Comparison of ENCODE assay signal across 8 cellular contexts in the genomic region with DNA sequence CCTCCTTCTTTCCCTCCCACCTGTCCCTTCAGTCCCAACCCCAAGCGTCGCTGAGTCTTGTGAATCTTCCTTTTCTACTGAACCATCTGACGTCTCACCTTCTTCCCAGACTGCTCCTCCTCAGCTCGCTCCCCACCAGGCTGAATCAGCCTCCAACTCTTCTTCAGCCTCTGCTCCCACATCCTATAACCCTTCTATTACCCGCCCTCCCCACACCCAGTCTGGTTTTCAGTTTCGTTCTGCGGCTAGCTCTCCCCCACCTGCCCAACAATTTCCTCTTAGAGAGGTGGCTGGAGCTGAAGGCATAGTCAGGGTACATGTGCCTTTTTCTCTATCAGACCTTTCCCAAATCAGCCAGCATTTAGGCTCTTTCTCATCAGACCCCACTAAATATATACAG. TPM values are rescaled to one million over a fixed set of nuclear protein-coding genes. Genes with fewer than 3 reads are reported as not detected.
A peak's percentile ranks its signal among the peaks of the same experiment; 100 is the strongest.
DNase-seq lines count a peak whose midpoint lies in the region; ATAC-seq, FAIRE-seq and TF ChIP-seq lines count a peak whose summit lies in the region.
"Not testable (repeated sequence)": the region's sequence is repeated elsewhere in the genome, so short reads cannot be mapped to it uniquely, and the experiment has no call there.

No MANE protein-coding gene starts in this region.

- CTCF ChIA-PET in CD4-positive, alpha-beta memory T cell (lab: Charles Lee; ENCODE audit: partially characterized antibody), result interaction anchor here (1.2 to 3.1 kb wide), 4 partner anchors 12 to 61 kb away, joined by 3 to 60 read pairs (median 5); no protein-coding TSS in a partner anchor
- CTCF ChIA-PET in activated CD4-positive, alpha-beta T cell treated with anti-CD3 and anti-CD28 coated beads for 36 hours (lab: Charles Lee), result interaction anchor here (0.8 to 2.4 kb wide), 3 partner anchors 8 to 26 kb away, joined by 3 to 23 read pairs (median 3); no protein-coding TSS in a partner anchor
- CTCF ChIA-PET in GM12878 (lab: Yijun Ruan, JAX), result interaction anchor here (1.3 to 3.1 kb wide), 4 partner anchors 12 to 86 kb away, joined by 3 to 24 read pairs (median 6); no protein-coding TSS in a partner anchor

- peak overlapping the region; percentile 47 for H3K27ac ChIP-seq in CD4-positive, alpha-beta memory T cell (ENCODE audit: low read depth, low read length)
- not testable (repeated sequence) for H3K27ac ChIP-seq in GM12878 (ENCODE audit: control insufficient read depth, insufficient read depth)

- RAD21 ChIA-PET in GM12878 (lab: Charles Lee; ENCODE audit: unreplicated experiment), result interaction anchor here (0.9 to 1.9 kb wide), 6 partner anchors 11 to 85 kb away, joined by 3 to 14 read pairs (median 4); no protein-coding TSS in a partner anchor

- not testable (repeated sequence) for H3K36me3 ChIP-seq in CD4-positive, alpha-beta memory T cell (ENCODE audit: insufficient read depth, low read length); GM12878 (ENCODE audit: control insufficient read depth in 2 of 2, insufficient read depth in 2 of 2, low read length in 1 of 2)

- peak overlapping the region; percentile 23 to 59 for H3K4me3 ChIP-seq in CD4-positive, alpha-beta memory T cell (ENCODE audit: low read length in 2 of 2)
- peak overlapping the region; percentile 60; the same call in 1 of the 2 replicates for H3K4me3 ChIP-seq in GM12878

- H3K4me1 ChIP-seq in CD4-positive, alpha-beta memory T cell (ENCODE audit: insufficient read depth, low read length), result peaks cover 32% of the 10 kb centered on the region
- not testable (repeated sequence) for H3K4me1 ChIP-seq in GM12878 (ENCODE audit: control insufficient read depth, insufficient read depth, low read length)

- H3K9me3 ChIP-seq in CD4-positive, alpha-beta memory T cell (ENCODE audit: control insufficient read depth in 1 of 2, low read length in 2 of 2); GM12878 (replicated peaks; ENCODE audit: control insufficient read depth, insufficient read depth, low read length): not testable (repeated sequence)

- TF ChIP-seq CTCF in GM12878 (IDR thresholded peaks at IDR 0.05 in 2 of 3, conservative IDR thresholded peaks at IDR 0.05 in 1 of 3; ENCODE audit: control insufficient read depth in 2 of 3, extremely low read depth in 1 of 3, insufficient read depth in 1 of 3, low read depth in 3 of 3, low read length in 3 of 3), result not testable (repeated sequence)

- H2AFZ ChIP-seq in GM12878 (ENCODE audit: control insufficient read depth, low read depth, low read length), result not testable (repeated sequence)

- not testable (repeated sequence) for H3K27me3 Mint-ChIP-seq in CD4-positive, alpha-beta memory T cell; activated CD4-positive, alpha-beta T cell treated with anti-CD3 and anti-CD28 coated beads for 36 hours

- H3K9ac ChIP-seq in GM12878 (ENCODE audit: control insufficient read depth, insufficient read depth, low read length), result not testable (repeated sequence)

- TF ChIP-seq RAD21 in GM12878 (IDR thresholded peaks at IDR 0.05; ENCODE audit: insufficient read depth, low read depth, low read length), result not testable (repeated sequence)

- not testable (repeated sequence) for BruUV-seq in GM12878 (replicated peaks; lab: Mats Ljungman, UMichigan)

- H3K9me3 Mint-ChIP-seq in CD4-positive, alpha-beta memory T cell; activated CD4-positive, alpha-beta T cell treated with anti-CD3 and anti-CD28 coated beads for 36 hours (ENCODE audit: low read depth): not testable (repeated sequence)

- POLR2A ChIA-PET in CD4-positive, alpha-beta memory T cell (lab: Charles Lee; ENCODE audit: partially characterized antibody), result interaction anchor here (0.6 to 2.2 kb wide), 9 partner anchors 12 to 214 kb away, joined by 3 to 25 read pairs (median 4); a partner anchor contains a TSS
- POLR2A ChIA-PET in activated CD4-positive, alpha-beta T cell treated with anti-CD3 and anti-CD28 coated beads for 36 hours (lab: Charles Lee), result interaction anchor here (0.6 to 0.8 kb wide), 3 partner anchors 25 to 73 kb away, joined by 3 to 4 read pairs (median 3); no protein-coding TSS in a partner anchor
- POLR2A ChIA-PET in GM12878 (lab: Charles Lee), result interaction anchor here (0.7 to 0.8 kb wide), 2 partner anchors 20 to 150 kb away, joined by 3 read pairs; a partner anchor contains a TSS

- H3K36me3 Mint-ChIP-seq in CD4-positive, alpha-beta memory T cell; activated CD4-positive, alpha-beta T cell treated with anti-CD3 and anti-CD28 coated beads for 36 hours (ENCODE audit: low read depth): not testable (repeated sequence)

- not testable (repeated sequence) for H3K27ac Mint-ChIP-seq in CD4-positive, alpha-beta memory T cell
- peak overlapping the region; percentile 86 for H3K27ac Mint-ChIP-seq in activated CD4-positive, alpha-beta T cell treated with anti-CD3 and anti-CD28 coated beads for 36 hours

- H3K79me2 ChIP-seq in GM12878 (ENCODE audit: control insufficient read depth, insufficient read depth, low read length), result not testable (repeated sequence)

- H3K4me1 Mint-ChIP-seq in CD4-positive, alpha-beta memory T cell, result peaks cover 5 to 27% (median 16%) of the 10 kb centered on the region in 4 donors
- peaks cover 30% of the 10 kb centered on the region for H3K4me1 Mint-ChIP-seq in activated CD4-positive, alpha-beta T cell treated with anti-CD3 and anti-CD28 coated beads for 36 hours

- H4K20me1 ChIP-seq in GM12878 (ENCODE audit: control insufficient read depth, insufficient read depth), result not testable (repeated sequence)

- intact Hi-C loops in CD4-positive, alpha-beta memory T cell (cut with micrococcal nuclease), result loop anchor here (2.0 kb wide), 2 partner anchors 19 to 53 kb away; no protein-coding TSS in a partner anchor
- intact Hi-C loops in activated CD4-positive, alpha-beta T cell treated with anti-CD3 and anti-CD28 coated beads for 36 hours (cut with DNase I, micrococcal nuclease); GM12878 (cut with micrococcal nuclease; ENCODE audit: unreplicated experiment): not testable (repeated sequence)

- not testable (repeated sequence) for TF ChIP-seq EP300 in GM12878 (IDR thresholded peaks at IDR 0.05; ENCODE audit: borderline replicate concordance in 1 of 2, control insufficient read depth in 1 of 2, low read depth in 2 of 2, low read length in 2 of 2)

- not testable (repeated sequence) for H3K27me3 ChIP-seq in CD4-positive, alpha-beta memory T cell (ENCODE audit: insufficient read depth, low read length); GM12878 (replicated peaks in 1 of 2; ENCODE audit: control insufficient read depth in 2 of 2, insufficient read depth in 2 of 2, low read length in 1 of 2)

- DNase-seq in CD4-positive, alpha-beta memory T cell, result peak; percentile 58 to 82 (median 65)
- peak; percentile 24 for DNase-seq in HT1080 (ENCODE audit: low read depth)
- DNase-seq in OCI-M1 (lab: John Stamatoyannopoulos, UW), result peak; percentile 51
- DNase-seq in activated CD4-positive, alpha-beta T cell treated with anti-CD3 and anti-CD28 coated beads for 36 hours, result peak; percentile 83
- peak; percentile 72 to 78 for DNase-seq in activated T-cell treated with anti-CD3 and anti-CD28 coated beads, Interleukin-2, amount 50 U/mL, for 48 hours
- not testable (repeated sequence) for DNase-seq in GM12878 (ENCODE audit: low read depth, low spot score)
- DNase-seq in stimulated activated CD4-positive, alpha-beta T cell treated with anti-CD3 and anti-CD28 coated beads, Interleukin-15, amount 100 ng/mL, for 1 hour (ENCODE audit: low read depth in 1 of 2, low spot score in 1 of 2), result peak; percentile 21 to 32
- DNase-seq in stimulated activated CD8-positive, alpha-beta memory T cell treated with anti-CD3 and anti-CD28 coated beads, Interleukin-4, amount 100 ng/mL, for 4 hours (ENCODE audit: low read depth in 2 of 2, low spot score in 1 of 2), result peak; percentile 38 to 53

- WGBS in GM12878 (ENCODE audit: insufficient coverage, insufficient replicate concordance, low lambda C conversion rate, missing lambda C conversion rate), result 40% methylated on average over 5 of the region's 7 CpGs

- peak; percentile 88 for ATAC-seq in activated CD4-positive, alpha-beta T cell treated with anti-CD3 and anti-CD28 coated beads for 36 hours
- peak; percentile 81 for ATAC-seq in GM12878

- peak overlapping the region; percentile 44; the same call in 1 of the 2 replicates for H3K4me2 ChIP-seq in GM12878 (ENCODE audit: control insufficient read depth, insufficient read depth)

- SMC1A ChIA-PET in GM12878 (lab: Charles Lee; ENCODE audit: uncharacterized antibody, unreplicated experiment), result interaction anchor here (1.0 to 1.9 kb wide), 6 partner anchors 11 to 63 kb away, joined by 3 to 15 read pairs (median 4); no protein-coding TSS in a partner anchor

- not testable (repeated sequence) for FAIRE-seq in GM12878 (lab: Jason Lieb, UNC)

- in situ Hi-C loops in GM12878 (cut with MboI), result not testable (repeated sequence)

- peak overlapping the region in 4 of 8 donors; percentile 91 to 96 (median 94) for H3K4me3 Mint-ChIP-seq in CD4-positive, alpha-beta memory T cell
- H3K4me3 Mint-ChIP-seq in activated CD4-positive, alpha-beta T cell treated with anti-CD3 and anti-CD28 coated beads for 36 hours, result peak overlapping the region; percentile 66

- not testable (repeated sequence) for TF ChIP-seq POLR2A in GM12878 (IDR thresholded peaks at IDR 0.05; ENCODE audit: low read depth, low read length)

RNA-seq across cellular contexts. Expression of a gene that starts 20.0 kb away (rescaled TPM):
- total RNA-seq in CD4-positive, alpha-beta memory T cell, result 10 to 100 TPM; 28.4 to 31.0 TPM
- polyA plus RNA-seq in CD4-positive, alpha-beta memory T cell, result 10 to 100 TPM; 48.6 to 64.3 TPM
- total RNA-seq in HT1080 (2014; rRNA removed; shearing (Covaris generic)), result 7.8 and 10.3 TPM in 2 replicates
- polyA plus RNA-seq in HT1080 (2015; cell fraction: cytosol; rRNA removed), result 23.2 and 26.9 TPM in 2 replicates
- 24.4 and 26.9 TPM in 2 replicates for polyA plus RNA-seq in HT1080 (2015; cell fraction: nucleus; rRNA removed)
- total RNA-seq in activated CD4-positive, alpha-beta T cell treated with anti-CD3 and anti-CD28 coated beads for 36 hours, result 10 to 100 TPM; 33.8 to 37.8 TPM
- total RNA-seq in GM12878 (2013; cell fraction: nucleolus; rRNA removed), result 51.8 and 52.9 TPM in 2 replicates
- total RNA-seq in GM12878 (2014; rRNA removed) (74.6 and 78.6 TPM in 2 replicates), GM12878 (2014; rRNA removed; fragmentation: Illumina TruSeq; extraction: Trizol) (69.1 and 69.5 TPM in 2 replicates), GM12878 (2021) (99.0 and 105 TPM in 2 replicates)
- 54.0 TPM for polyA plus RNA-seq in GM12878 (2011; ENCODE audit: low read depth)
- polyA plus RNA-seq in GM12878 (2011; rRNA removed) (88.9 and 129 TPM in 2 replicates), GM12878 (2014; fragmentation: Illumina TruSeq; extraction: Trizol) (71.6 and 82.7 TPM in 2 replicates), GM12878 (2014; fragmentation: Nextera tagmentation; extraction: Ambion mirVana) (10 to 100 TPM; 40.9 to 70.6 TPM), GM12878 (2014; rRNA removed) (122 and 125 TPM in 2 replicates), GM12878 (2016; fragmentation: Nextera tagmentation; extraction: Ambion mirVana) (100 to 1,000 TPM; 189 to 217 TPM)
- 142 and 175 TPM in 2 replicates for polyA plus RNA-seq in GM12878 (2011; cell fraction: cytosol; rRNA removed)
- polyA plus RNA-seq in GM12878 (2011; cell fraction: nucleus; rRNA removed), result 152 and 179 TPM in 2 replicates
- polyA plus RNA-seq in GM12878 (2012), result 58.7 and 86.7 TPM in 2 replicates
- 75.2 and 93.0 TPM in 2 replicates for polyA minus RNA-seq in GM12878 (2011; rRNA and poly(A)+ RNA removed)
- polyA minus RNA-seq in GM12878 (2011; cell fraction: cytosol; rRNA and poly(A)+ RNA removed), result 21.2 and 28.5 TPM in 2 replicates
- 21.6 and 28.6 TPM in 2 replicates for polyA minus RNA-seq in GM12878 (2011; cell fraction: nucleus; rRNA and poly(A)+ RNA removed)

RNA-seq across cellular contexts. Expression of a gene that starts 43.6 kb away (rescaled TPM):
- total RNA-seq in CD4-positive, alpha-beta memory T cell, result not detected
- polyA plus RNA-seq in CD4-positive, alpha-beta memory T cell, result not detected
- total RNA-seq in HT1080 (2014; rRNA removed; shearing (Covaris generic)), result not detected in 2 replicates
- polyA plus RNA-seq in HT1080 (2015; cell fraction: cytosol; rRNA removed), result not detected in 2 replicates
- polyA plus RNA-seq in HT1080 (2015; cell fraction: nucleus; rRNA removed), result 0.20 TPM in 1 of 2 replicates, not detected in the other
- not detected for total RNA-seq in activated CD4-positive, alpha-beta T cell treated with anti-CD3 and anti-CD28 coated beads for 36 hours
- total RNA-seq in GM12878 (2013; cell fraction: nucleolus; rRNA removed), result not detected in 2 replicates
- total RNA-seq in GM12878 (2014; rRNA removed) (not detected in 2 replicates), GM12878 (2014; rRNA removed; fragmentation: Illumina TruSeq; extraction: Trizol) (not detected in 2 replicates), GM12878 (2021) (0.15 TPM in 1 of 2 replicates, not detected in the other)
- not detected for polyA plus RNA-seq in GM12878 (2011; ENCODE audit: low read depth)
- polyA plus RNA-seq in GM12878 (2011; rRNA removed) (not detected in 2 replicates), GM12878 (2014; fragmentation: Illumina TruSeq; extraction: Trizol) (not detected in 2 replicates), GM12878 (2014; fragmentation: Nextera tagmentation; extraction: Ambion mirVana) (not detected), GM12878 (2014; rRNA removed) (not detected in 2 replicates), GM12878 (2016; fragmentation: Nextera tagmentation; extraction: Ambion mirVana) (under 1 TPM in 1 of 2 experiments, not detected in 1; 0.14 TPM)
- polyA plus RNA-seq in GM12878 (2011; cell fraction: cytosol; rRNA removed), result not detected in 2 replicates
- not detected in 2 replicates for polyA plus RNA-seq in GM12878 (2011; cell fraction: nucleus; rRNA removed)
- polyA plus RNA-seq in GM12878 (2012), result 0.06 TPM in 1 of 2 replicates, not detected in the other
- not detected in 2 replicates for polyA minus RNA-seq in GM12878 (2011; rRNA and poly(A)+ RNA removed)
- 6.1 and 8.0 TPM in 2 replicates for polyA minus RNA-seq in GM12878 (2011; cell fraction: cytosol; rRNA and poly(A)+ RNA removed)
- polyA minus RNA-seq in GM12878 (2011; cell fraction: nucleus; rRNA and poly(A)+ RNA removed), result 0.36 and 1.5 TPM in 2 replicates
